13 cellular contexts compared by ENCODE assay signal in the genomic region with DNA sequence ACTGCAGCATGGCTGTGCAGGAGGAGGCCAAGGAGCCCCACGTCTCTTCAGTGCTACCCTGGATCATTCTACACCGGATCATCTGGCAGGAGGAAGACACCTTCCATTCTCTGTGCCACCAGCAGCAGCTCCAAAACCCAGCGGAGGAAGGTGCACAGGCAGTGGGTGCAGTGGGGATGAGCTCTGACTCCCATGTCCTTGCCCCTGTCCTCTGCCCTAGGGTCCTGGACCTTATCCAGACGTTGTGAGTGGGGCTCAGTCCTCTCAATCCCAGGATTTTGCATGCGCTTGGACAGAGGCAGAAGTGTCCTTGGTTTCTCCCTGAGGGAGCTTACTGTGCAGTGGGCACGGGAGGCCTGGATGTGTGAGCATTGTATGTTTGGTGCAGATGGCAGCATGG.
DNase-seq lines count a peak whose midpoint lies in the region; ATAC-seq and TF ChIP-seq lines count a peak whose summit lies in the region.
"Had no signal": no experiment of that assay in that cellular context is flagged by ENCODE, and none has a peak within 500 bp of the region (broad histone marks: within the 10 kb centered on the region; RNA-seq: fewer than 3 reads in every experiment).

No MANE protein-coding gene starts in this region.

- H2AK5ac ChIP-seq in IMR-90 (ENCODE audit: low read depth, low read length), result no peak overlapping the region

- no peaks in the 10 kb centered on the region for H3K27me3 Mint-ChIP-seq in natural killer cell treated with Interleukin-12 subunit alpha and Interleukin-12 subunit beta and Interleukin-15 and Interleukin-18, amount 100 ng/mL, for 72 hours
- H3K27me3 Mint-ChIP-seq: B cell; CD4-positive, alpha-beta T cell had no signal

- H3K4ac ChIP-seq in IMR-90 (ENCODE audit: low read depth, low read length), result no peak overlapping the region

- H2AK9ac ChIP-seq in IMR-90 (replicated peaks; ENCODE audit: low read depth, low read length, poor library complexity), result peak overlapping the region; percentile 9

- CTCF ChIA-PET in IMR-90 (lab: Yijun Ruan, JAX), result interaction anchor here (0.6 kb wide), 1 partner anchor 159 kb away, joined by 3 read pairs; no protein-coding TSS in a partner anchor

- POLR2A ChIA-PET in IMR-90 (lab: Charles Lee; ENCODE audit: unreplicated experiment), result no interaction called here

- H3K27me3 ChIP-seq in IMR-90 (ENCODE audit: control insufficient read depth, insufficient read depth, low read length), result no peaks in the 10 kb centered on the region
- H3K27me3 ChIP-seq in upper lobe of right lung, result no peaks in the 10 kb centered on the region

- no peak overlapping the region for H4K5ac ChIP-seq in IMR-90 (ENCODE audit: low read depth, low read length)

- dilution Hi-C loops in IMR-90 (cut with HindIII; ENCODE audit: low sequenced_read_pairs, unreplicated experiment), result no loop called here

- peaks cover 3% of the 10 kb centered on the region; the same call in 1 of the 2 replicates for H4K20me1 ChIP-seq in IMR-90 (ENCODE audit: insufficient read depth, low read length)

- H3K4me1 Mint-ChIP-seq in natural killer cell treated with Interleukin-12 subunit alpha and Interleukin-12 subunit beta and Interleukin-15 and Interleukin-18, amount 100 ng/mL, for 72 hours (ENCODE audit: low read depth in 2 of 2), result peaks cover 0 to 11% of the 10 kb centered on the region in 2 donors

- peaks cover 7% of the 10 kb centered on the region for H3K36me3 Mint-ChIP-seq in natural killer cell treated with Interleukin-12 subunit alpha and Interleukin-12 subunit beta and Interleukin-15 and Interleukin-18, amount 100 ng/mL, for 72 hours

- no peak overlapping the region for H3K18ac ChIP-seq in IMR-90 (ENCODE audit: low read depth, low read length)

- H3K4me3 ChIP-seq in IMR-90 (ENCODE audit: insufficient read depth, low read depth, low read length) (no peak overlapping the region), coronary artery (no peak overlapping the region), upper lobe of right lung (no peak overlapping the region), lower leg skin (ENCODE audit: low read depth, poor library complexity, severe bottlenecking) (no peak overlapping the region)
- H3K4me3 ChIP-seq: GM12878 had no signal

- no peak overlapping the region for H4K91ac ChIP-seq in IMR-90 (ENCODE audit: insufficient read depth, low read depth, low read length)

- DNase-seq in IMR-90 (no peak), coronary artery (ENCODE audit: low spot score) (peak; percentile 55), mesenteric fat pad (ENCODE audit: low spot score) (peak; percentile 45), upper lobe of right lung (peak; percentile 37), lower leg skin (ENCODE audit: low spot score in 2 of 2) (no peak)
- no peak for DNase-seq in natural killer cell treated with Interleukin-12 subunit alpha and Interleukin-12 subunit beta and Interleukin-15 and Interleukin-18, amount 100 ng/mL, for 72 hours (ENCODE audit: low spot score)
- DNase-seq: C1 segment of cervical spinal cord, DMS79 had no signal

- no peak overlapping the region for H2BK120ac ChIP-seq in IMR-90 (ENCODE audit: low read depth, low read length)

- no peak overlapping the region for H3K4me3 Mint-ChIP-seq in natural killer cell treated with Interleukin-12 subunit alpha and Interleukin-12 subunit beta and Interleukin-15 and Interleukin-18, amount 100 ng/mL, for 72 hours
- H3K4me3 Mint-ChIP-seq: B cell; CD4-positive, alpha-beta T cell had no signal

- in situ Hi-C loops in IMR-90 (cut with MboI; ENCODE audit: low sequenced_read_pairs), result no loop called here

- H3K27ac ChIP-seq in IMR-90 (ENCODE audit: insufficient read depth, low read length) (no peak overlapping the region), coronary artery (no peak overlapping the region), upper lobe of right lung (no peak overlapping the region)

- no peaks in the 10 kb centered on the region for H3K9me3 Mint-ChIP-seq in natural killer cell treated with Interleukin-12 subunit alpha and Interleukin-12 subunit beta and Interleukin-15 and Interleukin-18, amount 100 ng/mL, for 72 hours
- H3K9me3 Mint-ChIP-seq: CD4-positive, alpha-beta T cell had no signal

- no peak overlapping the region for H3K27ac Mint-ChIP-seq in natural killer cell treated with Interleukin-12 subunit alpha and Interleukin-12 subunit beta and Interleukin-15 and Interleukin-18, amount 100 ng/mL, for 72 hours
- H3K27ac Mint-ChIP-seq: B cell; CD4-positive, alpha-beta T cell had no signal

- intact Hi-C loops in IMR-90 (cut with micrococcal nuclease), result no loop called here
- intact Hi-C loops in upper lobe of right lung (cut with DNase I), result no loop called here
- intact Hi-C loops in lower leg skin (cut with DNase I; ENCODE audit: low total_unique reads), result no loop called here

- H3K9me3 ChIP-seq in IMR-90 (ENCODE audit: control insufficient read depth, insufficient read depth, low read length) (no peaks in the 10 kb centered on the region), upper lobe of right lung (no peaks in the 10 kb centered on the region)

- no peak overlapping the region for H3K9ac ChIP-seq in IMR-90 (ENCODE audit: low read depth, low read length)

- ATAC-seq in IMR-90 (ENCODE audit: low read depth) (no peak), upper lobe of right lung (no peak), HG03159 (IDR thresholded peaks at IDR 0.05; ENCODE audit: unreplicated experiment) (no peak)
- ATAC-seq in natural killer cell treated with Interleukin-12 subunit alpha and Interleukin-12 subunit beta and Interleukin-15 and Interleukin-18, amount 100 ng/mL, for 72 hours, result no peak
- ATAC-seq: GM12878, HCT116 had no signal

- no peak overlapping the region for H4K8ac ChIP-seq in IMR-90 (ENCODE audit: low read depth in 2 of 2, low read length in 2 of 2)

- no peak overlapping the region for H2BK20ac ChIP-seq in IMR-90 (ENCODE audit: low read depth, low read length)

- H3K4me1 ChIP-seq in IMR-90 (ENCODE audit: control insufficient read depth, insufficient read depth, low read length), result no peaks in the 10 kb centered on the region
- no peaks in the 10 kb centered on the region for H3K4me1 ChIP-seq in upper lobe of right lung

- TF ChIP-seq CTCF in IMR-90 (conservative IDR thresholded peaks at IDR 0.05; ENCODE audit: low read depth, low read length) (no peak), coronary artery (IDR thresholded peaks at IDR 0.05) (no peak), upper lobe of right lung (IDR thresholded peaks at IDR 0.05) (no peak), lower leg skin (IDR thresholded peaks at IDR 0.05) (no peak)

- H2BK15ac ChIP-seq in IMR-90 (ENCODE audit: low read depth, low read length), result no peak overlapping the region

- H2BK5ac ChIP-seq in IMR-90 (ENCODE audit: low read depth, low read length, poor library complexity, severe bottlenecking), result no peak overlapping the region

- BruUV-seq in IMR-90 (replicated peaks; lab: Mats Ljungman, UMichigan), result no TSS peak

- peaks cover 21% of the 10 kb centered on the region for H3K9me1 ChIP-seq in IMR-90 (ENCODE audit: insufficient read depth, low read length)

- no peak overlapping the region for H3K23ac ChIP-seq in IMR-90 (ENCODE audit: low read depth, low read length)

- no peak overlapping the region for H3K4me2 ChIP-seq in IMR-90 (ENCODE audit: low read depth, low read length)

- no peak overlapping the region for H3K14ac ChIP-seq in IMR-90 (replicated peaks; ENCODE audit: low read depth, low read length)

- TF ChIP-seq POLR2A in IMR-90 (IDR thresholded peaks at IDR 0.05; ENCODE audit: low read depth, low read length) (no peak), lower leg skin (IDR thresholded peaks at IDR 0.05) (no peak)

- H3K36me3 ChIP-seq in IMR-90 (ENCODE audit: control insufficient read depth, insufficient read depth, low read length), result peaks cover 44% of the 10 kb centered on the region
- H3K36me3 ChIP-seq in upper lobe of right lung, result peaks cover 78% of the 10 kb centered on the region

- H3K79me1 ChIP-seq in IMR-90 (ENCODE audit: low read depth in 1 of 2, low read length in 2 of 2), result peaks cover 9 to 22% of the 10 kb centered on the region in 2 experiments

- no peak overlapping the region for H2AFZ ChIP-seq in IMR-90 (replicated peaks; ENCODE audit: low read length, poor library complexity)

- no peak overlapping the region for H3K56ac ChIP-seq in IMR-90 (ENCODE audit: extremely low read depth, insufficient read depth, low read length)

- WGBS in IMR-90 (ENCODE audit: extremely low coverage in 2 of 2, insufficient read length in 1 of 2), 2 experiments, result no CpG with 5 or more reads among the region's 6 CpGs
- WGBS in lower leg skin, 2 donors, result 96% methylated on average over 5 to 6 of the region's 6 CpGs

- TF ChIP-seq RAD21 in IMR-90 (IDR thresholded peaks at IDR 0.05; ENCODE audit: low read length), result no peak

TF ChIP-seq in IMR-90, 13 proteins besides CTCF, POLR2A, EP300 and RAD21 (continues in another document):
- TF ChIP-seq FOS (IDR thresholded peaks at IDR 0.05; ENCODE audit: low read depth, low read length) (no peak), MAZ (IDR thresholded peaks at IDR 0.05; ENCODE audit: borderline replicate concordance, low read depth, low read length) (no peak), BHLHE40 (IDR thresholded peaks at IDR 0.05; ENCODE audit: low read depth, low read length) (no peak), NFE2L2 (IDR thresholded peaks at IDR 0.05; ENCODE audit: low read depth, low read length) (no peak), CEBPB (IDR thresholded peaks at IDR 0.05; ENCODE audit: low read depth, low read length) (no peak), RCOR1 (IDR thresholded peaks at IDR 0.05; ENCODE audit: insufficient replicate concordance, low read length) (no peak), MAFK (IDR thresholded peaks at IDR 0.05; ENCODE audit: low read depth, low read length) (no peak), RFX5 (IDR thresholded peaks at IDR 0.05; ENCODE audit: low read depth, low read length) (no peak), CHD1 (IDR thresholded peaks at IDR 0.05; ENCODE audit: low read depth, low read length) (no peak), SMC3 (IDR thresholded peaks at IDR 0.05; ENCODE audit: low read depth, low read length) (no peak)
- TF ChIP-seq, protein P1, sequence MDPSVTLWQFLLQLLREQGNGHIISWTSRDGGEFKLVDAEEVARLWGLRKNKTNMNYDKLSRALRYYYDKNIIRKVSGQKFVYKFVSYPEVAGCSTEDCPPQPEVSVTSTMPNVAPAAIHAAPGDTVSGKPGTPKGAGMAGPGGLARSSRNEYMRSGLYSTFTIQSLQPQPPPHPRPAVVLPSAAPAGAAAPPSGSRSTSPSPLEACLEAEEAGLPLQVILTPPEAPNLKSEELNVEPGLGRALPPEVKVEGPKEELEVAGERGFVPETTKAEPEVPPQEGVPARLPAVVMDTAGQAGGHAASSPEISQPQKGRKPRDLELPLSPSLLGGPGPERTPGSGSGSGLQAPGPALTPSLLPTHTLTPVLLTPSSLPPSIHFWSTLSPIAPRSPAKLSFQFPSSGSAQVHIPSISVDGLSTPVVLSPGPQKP (IDR thresholded peaks at IDR 0.05; ENCODE audit: borderline replicate concordance, low read depth, low read length), result no peak

Comparison
In these comparisons a context has a peak if more than half of its experiments do, and no peak if none do; other contexts are left out.
1. DNase-seq: peak in coronary artery (single experiment), mesenteric fat pad (single experiment) and upper lobe of right lung (single experiment); none in IMR-90 (single experiment), lower leg skin (0 of 2) and natural killer cell treated with Interleukin-12 subunit alpha and Interleukin-12 subunit beta and Interleukin-15 and Interleukin-18, amount 100 ng/mL, for 72 hours (single experiment).